Comparison of ENCODE assay signal across 8 cellular contexts in the genomic region with DNA sequence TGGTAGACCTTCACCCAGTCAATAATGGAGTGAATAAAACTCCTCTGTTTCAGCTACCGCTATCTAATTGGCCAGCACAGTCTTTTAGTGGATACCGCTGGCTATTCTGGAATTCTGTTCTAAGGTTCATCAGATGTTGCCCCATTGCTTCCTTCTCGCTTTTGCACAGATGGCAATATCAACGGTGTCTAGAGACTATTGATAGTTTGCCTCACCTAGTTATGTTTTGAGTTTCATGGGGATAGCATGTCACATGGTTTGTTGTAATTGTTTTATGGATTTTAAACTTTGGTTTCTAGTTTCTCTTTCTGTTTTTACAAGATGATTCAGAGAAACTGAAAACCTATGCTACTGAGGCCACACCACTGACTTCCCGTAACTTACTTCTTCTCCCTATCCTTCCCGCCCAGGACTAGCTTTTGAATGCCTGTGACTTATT. TPM values are rescaled to one million over a fixed set of nuclear protein-coding genes. Genes with fewer than 3 reads are reported as not detected.
DNase-seq lines count a peak whose midpoint lies in the region; ATAC-seq and TF ChIP-seq lines count a peak whose summit lies in the region.

No MANE protein-coding gene starts in this region.

- intact Hi-C loops in ascending aorta (cut with DNase I) (loop anchor here (5.0 to 10.0 kb wide), 5 partner anchors 234 to 1529 kb away; partner anchors contain the start of genes DIPK2A, RNF7, SLC25A36 and TRPC1), Right ventricle myocardium superior (cut with DNase I) (no loop called here)

- ATAC-seq in GM21737 (IDR thresholded peaks at IDR 0.05; ENCODE audit: unreplicated experiment) (peak; percentile 45), Right ventricle myocardium superior (ENCODE audit: poor library complexity) (no peak)

- no peak overlapping the region for H3K27ac ChIP-seq in ascending aorta
- H3K27ac ChIP-seq in mucosa of rectum (ENCODE audit: low read depth in 2 of 2, low read length in 2 of 2): peak overlapping the region; percentile 97 to 99

- H3K36me3 ChIP-seq in ascending aorta (no peaks in the 10 kb centered on the region), mucosa of rectum (ENCODE audit: control insufficient read depth in 2 of 2, insufficient read depth in 2 of 2, low read length in 2 of 2) (peaks cover 0 to 3% of the 10 kb centered on the region in 2 donors)

- H3K4me1 ChIP-seq in ascending aorta (peaks cover 0 to 6% of the 10 kb centered on the region in 2 donors), mucosa of rectum (ENCODE audit: control insufficient read depth in 2 of 2, insufficient read depth in 2 of 2, low read length in 2 of 2) (peaks cover 8 to 16% of the 10 kb centered on the region in 2 donors)

- H3K27me3 ChIP-seq in ascending aorta (no peaks in the 10 kb centered on the region), mucosa of rectum (ENCODE audit: control insufficient read depth in 2 of 2, insufficient read depth in 2 of 2, low read length in 2 of 2) (no peaks in the 10 kb centered on the region)

- TF ChIP-seq CTCF in GM10248 (IDR thresholded peaks at IDR 0.05; ENCODE audit: control extremely low read depth, extremely low read depth, low read depth, missing control alignments) (no peak), ascending aorta (IDR thresholded peaks at IDR 0.05) (no peak)

- H3K4me3 ChIP-seq in ascending aorta: peak overlapping the region; percentile 88 to 90
- H3K4me3 ChIP-seq in mucosa of rectum (ENCODE audit: low read length in 2 of 2): peak overlapping the region; percentile 94 to 100

- H3K9me3 ChIP-seq in ascending aorta: no peaks in the 10 kb centered on the region
- H3K9me3 ChIP-seq in mucosa of rectum (ENCODE audit: control insufficient read depth in 2 of 2, low read length in 2 of 2): no peaks in the 10 kb centered on the region

- H3K9ac ChIP-seq in mucosa of rectum (ENCODE audit: low read depth in 1 of 2, low read length in 2 of 2): peak overlapping the region in 1 of 2 donors; percentile 100

- POLR2A ChIA-PET in GM10248 (lab: Yijun Ruan, JAX): no interaction called here

- CTCF ChIA-PET in GM10248 (lab: Yijun Ruan, JAX): no interaction called here

- DNase-seq in GM10248 (ENCODE audit: extremely low spot score) (peak; percentile 65), LoVo (ENCODE audit: low spot score) (peak; percentile 47), ascending aorta (ENCODE audit: low spot score in 2 of 2) (no peak), NCI-H446 treated with DMSO at 0.1 percent for 48 hours (lab: John Stamatoyannopoulos, UW) (no peak), NCI-H1694 (lab: John Stamatoyannopoulos, UW) (no peak), Right ventricle myocardium superior (no peak)

RNA-seq across cellular contexts. Expression of gene XRN1, which starts 2.0 kb away (rescaled TPM):
- total RNA-seq in ascending aorta: 10.1 TPM
- total RNA-seq in Right ventricle myocardium superior: 13.9 TPM

Comparison
In these comparisons a context has a peak if more than half of its experiments do, and no peak if none do; other contexts are left out.
1. DNase-seq: peak in GM10248 (single experiment) and LoVo (single experiment); none in ascending aorta (0 of 2), NCI-H446 treated with DMSO at 0.1 percent for 48 hours (single experiment), NCI-H1694 (single experiment) and Right ventricle myocardium superior (single experiment).
2. H3K27ac ChIP-seq: peak in mucosa of rectum (2 of 2); none in ascending aorta (0 of 2).